1 cellular context compared by ENCODE assay signal in genomic region chr1:109078317-109078716, GRCh38.
TF ChIP-seq lines count a peak whose summit lies in the region.

No MANE protein-coding gene starts in this region.

TF ChIP-seq in K562, 482 proteins besides CTCF, POLR2A, EP300 and RAD21:
- TF ChIP-seq ARHGAP35 (IDR thresholded peaks at IDR 0.05; ENCODE audit: partially characterized antibody) (no peak), BCL6 (CRISPR knock-in tag; IDR thresholded peaks at IDR 0.05) (no peak), LARP7 (IDR thresholded peaks at IDR 0.05) (no peak), BRD9 (IDR thresholded peaks at IDR 0.05; ENCODE audit: low read depth, partially characterized antibody) (no peak), ZKSCAN1 (IDR thresholded peaks at IDR 0.05; ENCODE audit: low read depth, low read length) (no peak), ZNF134 (CRISPR knock-in tag; conservative IDR thresholded peaks at IDR 0.05) (no peak), HOMEZ (CRISPR knock-in tag; IDR thresholded peaks at IDR 0.05) (no peak), RBM14 (IDR thresholded peaks at IDR 0.05; ENCODE audit: borderline replicate concordance, insufficient read depth, low read depth, low read length) (no peak), PTTG1 (tag; IDR thresholded peaks at IDR 0.05; ENCODE audit: low read depth) (no peak), ZNF165 (CRISPR knock-in tag; IDR thresholded peaks at IDR 0.05; ENCODE audit: borderline replicate concordance) (no peak)
- TF ChIP-seq, protein P1, sequence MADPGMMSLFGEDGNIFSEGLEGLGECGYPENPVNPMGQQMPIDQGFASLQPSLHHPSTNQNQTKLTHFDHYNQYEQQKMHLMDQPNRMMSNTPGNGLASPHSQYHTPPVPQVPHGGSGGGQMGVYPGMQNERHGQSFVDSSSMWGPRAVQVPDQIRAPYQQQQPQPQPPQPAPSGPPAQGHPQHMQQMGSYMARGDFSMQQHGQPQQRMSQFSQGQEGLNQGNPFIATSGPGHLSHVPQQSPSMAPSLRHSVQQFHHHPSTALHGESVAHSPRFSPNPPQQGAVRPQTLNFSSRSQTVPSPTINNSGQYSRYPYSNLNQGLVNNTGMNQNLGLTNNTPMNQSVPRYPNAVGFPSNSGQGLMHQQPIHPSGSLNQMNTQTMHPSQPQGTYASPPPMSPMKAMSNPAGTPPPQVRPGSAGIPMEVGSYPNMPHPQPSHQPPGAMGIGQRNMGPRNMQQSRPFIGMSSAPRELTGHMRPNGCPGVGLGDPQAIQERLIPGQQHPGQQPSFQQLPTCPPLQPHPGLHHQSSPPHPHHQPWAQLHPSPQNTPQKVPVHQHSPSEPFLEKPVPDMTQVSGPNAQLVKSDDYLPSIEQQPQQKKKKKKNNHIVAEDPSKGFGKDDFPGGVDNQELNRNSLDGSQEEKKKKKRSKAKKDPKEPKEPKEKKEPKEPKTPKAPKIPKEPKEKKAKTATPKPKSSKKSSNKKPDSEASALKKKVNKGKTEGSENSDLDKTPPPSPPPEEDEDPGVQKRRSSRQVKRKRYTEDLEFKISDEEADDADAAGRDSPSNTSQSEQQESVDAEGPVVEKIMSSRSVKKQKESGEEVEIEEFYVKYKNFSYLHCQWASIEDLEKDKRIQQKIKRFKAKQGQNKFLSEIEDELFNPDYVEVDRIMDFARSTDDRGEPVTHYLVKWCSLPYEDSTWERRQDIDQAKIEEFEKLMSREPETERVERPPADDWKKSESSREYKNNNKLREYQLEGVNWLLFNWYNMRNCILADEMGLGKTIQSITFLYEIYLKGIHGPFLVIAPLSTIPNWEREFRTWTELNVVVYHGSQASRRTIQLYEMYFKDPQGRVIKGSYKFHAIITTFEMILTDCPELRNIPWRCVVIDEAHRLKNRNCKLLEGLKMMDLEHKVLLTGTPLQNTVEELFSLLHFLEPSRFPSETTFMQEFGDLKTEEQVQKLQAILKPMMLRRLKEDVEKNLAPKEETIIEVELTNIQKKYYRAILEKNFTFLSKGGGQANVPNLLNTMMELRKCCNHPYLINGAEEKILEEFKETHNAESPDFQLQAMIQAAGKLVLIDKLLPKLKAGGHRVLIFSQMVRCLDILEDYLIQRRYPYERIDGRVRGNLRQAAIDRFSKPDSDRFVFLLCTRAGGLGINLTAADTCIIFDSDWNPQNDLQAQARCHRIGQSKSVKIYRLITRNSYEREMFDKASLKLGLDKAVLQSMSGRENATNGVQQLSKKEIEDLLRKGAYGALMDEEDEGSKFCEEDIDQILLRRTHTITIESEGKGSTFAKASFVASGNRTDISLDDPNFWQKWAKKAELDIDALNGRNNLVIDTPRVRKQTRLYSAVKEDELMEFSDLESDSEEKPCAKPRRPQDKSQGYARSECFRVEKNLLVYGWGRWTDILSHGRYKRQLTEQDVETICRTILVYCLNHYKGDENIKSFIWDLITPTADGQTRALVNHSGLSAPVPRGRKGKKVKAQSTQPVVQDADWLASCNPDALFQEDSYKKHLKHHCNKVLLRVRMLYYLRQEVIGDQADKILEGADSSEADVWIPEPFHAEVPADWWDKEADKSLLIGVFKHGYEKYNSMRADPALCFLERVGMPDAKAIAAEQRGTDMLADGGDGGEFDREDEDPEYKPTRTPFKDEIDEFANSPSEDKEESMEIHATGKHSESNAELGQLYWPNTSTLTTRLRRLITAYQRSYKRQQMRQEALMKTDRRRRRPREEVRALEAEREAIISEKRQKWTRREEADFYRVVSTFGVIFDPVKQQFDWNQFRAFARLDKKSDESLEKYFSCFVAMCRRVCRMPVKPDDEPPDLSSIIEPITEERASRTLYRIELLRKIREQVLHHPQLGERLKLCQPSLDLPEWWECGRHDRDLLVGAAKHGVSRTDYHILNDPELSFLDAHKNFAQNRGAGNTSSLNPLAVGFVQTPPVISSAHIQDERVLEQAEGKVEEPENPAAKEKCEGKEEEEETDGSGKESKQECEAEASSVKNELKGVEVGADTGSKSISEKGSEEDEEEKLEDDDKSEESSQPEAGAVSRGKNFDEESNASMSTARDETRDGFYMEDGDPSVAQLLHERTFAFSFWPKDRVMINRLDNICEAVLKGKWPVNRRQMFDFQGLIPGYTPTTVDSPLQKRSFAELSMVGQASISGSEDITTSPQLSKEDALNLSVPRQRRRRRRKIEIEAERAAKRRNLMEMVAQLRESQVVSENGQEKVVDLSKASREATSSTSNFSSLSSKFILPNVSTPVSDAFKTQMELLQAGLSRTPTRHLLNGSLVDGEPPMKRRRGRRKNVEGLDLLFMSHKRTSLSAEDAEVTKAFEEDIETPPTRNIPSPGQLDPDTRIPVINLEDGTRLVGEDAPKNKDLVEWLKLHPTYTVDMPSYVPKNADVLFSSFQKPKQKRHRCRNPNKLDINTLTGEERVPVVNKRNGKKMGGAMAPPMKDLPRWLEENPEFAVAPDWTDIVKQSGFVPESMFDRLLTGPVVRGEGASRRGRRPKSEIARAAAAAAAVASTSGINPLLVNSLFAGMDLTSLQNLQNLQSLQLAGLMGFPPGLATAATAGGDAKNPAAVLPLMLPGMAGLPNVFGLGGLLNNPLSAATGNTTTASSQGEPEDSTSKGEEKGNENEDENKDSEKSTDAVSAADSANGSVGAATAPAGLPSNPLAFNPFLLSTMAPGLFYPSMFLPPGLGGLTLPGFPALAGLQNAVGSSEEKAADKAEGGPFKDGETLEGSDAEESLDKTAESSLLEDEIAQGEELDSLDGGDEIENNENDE (IDR thresholded peaks at IDR 0.05; ENCODE audit: low read depth, low read length) = no peak
